16 cellular contexts compared by ENCODE assay signal in the genomic region with DNA sequence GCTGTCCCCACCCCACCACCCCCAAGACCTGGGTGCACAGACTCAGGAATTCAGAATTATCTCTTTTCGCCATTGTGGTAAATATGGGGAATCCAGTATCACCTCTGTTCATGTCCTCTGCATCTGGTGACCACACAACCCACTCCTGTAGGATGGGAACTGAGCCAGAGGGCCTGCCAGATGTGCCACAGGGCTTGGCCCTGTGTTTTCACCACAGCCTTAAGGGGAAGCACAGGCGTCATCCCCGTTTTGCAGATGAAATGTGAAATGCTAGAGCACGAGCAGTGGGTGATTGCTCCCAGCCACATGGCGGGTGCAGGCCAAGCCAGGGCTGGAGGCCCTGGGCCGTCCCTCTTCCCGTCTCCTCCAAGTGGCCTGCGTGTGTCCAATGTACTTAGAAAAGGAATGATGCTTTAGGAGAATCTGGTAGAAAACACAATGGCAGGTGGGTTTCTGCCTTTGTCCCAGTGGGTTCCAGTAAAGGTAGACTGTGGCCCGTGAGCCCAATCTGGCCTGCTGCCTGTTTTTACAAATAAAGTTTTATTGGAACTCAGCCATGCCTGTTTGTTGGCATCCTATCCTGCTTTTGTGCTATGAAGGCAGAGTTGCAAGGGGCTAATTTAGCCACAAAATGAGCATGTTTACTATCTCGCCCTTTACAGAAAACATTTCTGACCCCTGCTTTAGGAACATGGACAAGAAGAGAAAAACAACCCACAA.
A peak's percentile ranks its signal among the peaks of the same experiment; 100 is the strongest.
DNase-seq lines count a peak whose midpoint lies in the region; ATAC-seq, FAIRE-seq and TF ChIP-seq lines count a peak whose summit lies in the region.
"Had no signal": no experiment of that assay in that cellular context is flagged by ENCODE, and none has a peak within 500 bp of the region (broad histone marks: within the 10 kb centered on the region; RNA-seq: fewer than 3 reads in every experiment).

No MANE protein-coding gene starts in this region.

- H3K4me3 ChIP-seq in HepG2 (replicated peaks in 1 of 3; ENCODE audit: insufficient read depth in 1 of 3, low read depth in 2 of 3, low read length in 3 of 3) (no peak overlapping the region), adrenal gland (no peak overlapping the region)

- H3K4me1 Mint-ChIP-seq in chondrocyte (ENCODE audit: low read depth), result peaks cover 5% of the 10 kb centered on the region
- H3K4me1 Mint-ChIP-seq in mesothelial cell of epicardium, result no peaks in the 10 kb centered on the region
- H3K4me1 Mint-ChIP-seq: CD4-positive, alpha-beta memory T cell had no signal

- H3K27ac ChIP-seq in HepG2 (ENCODE audit: extremely low read length, insufficient read depth, low read length) (no peak overlapping the region), adrenal gland (no peak overlapping the region)
- H3K27ac ChIP-seq: C4-2B had no signal

- H3K27ac Mint-ChIP-seq in chondrocyte (ENCODE audit: unreplicated experiment), result no peak overlapping the region
- no peak overlapping the region for H3K27ac Mint-ChIP-seq in mesothelial cell of epicardium
- H3K27ac Mint-ChIP-seq: CD4-positive, alpha-beta memory T cell had no signal

- no peak for TF ChIP-seq RAD21 in HepG2 (CRISPR knock-in tag; IDR thresholded peaks at IDR 0.05)

- WGBS in HepG2 (ENCODE audit: low lambda C conversion rate), result 32% methylated on average over 10 of the region's 10 CpGs
- 85 to 88% (median 86%) methylated on average over 9 to 10 of the region's 10 CpGs for WGBS in adrenal gland, 4 donors

- in situ Hi-C loops in HepG2 (cut with HindIII; ENCODE audit: extremely low pct_ligation_motif_present, low pct_unique_long_range_greater_than_20kb), result no loop called here

- TF ChIP-seq POLR2A in HepG2 (IDR thresholded peaks at IDR 0.05; ENCODE audit: insufficient read depth in 1 of 2, low read depth in 2 of 2, low read length in 2 of 2) (no peak), adrenal gland (IDR thresholded peaks at IDR 0.05) (no peak)

- H3K9ac ChIP-seq in HepG2 (ENCODE audit: insufficient read depth, low read depth, low read length), result no peak overlapping the region

- FAIRE-seq in HTR-8/SVneo (lab: Jason Lieb, UNC) (peak; percentile 38), HepG2 (lab: Jason Lieb, UNC) (no peak)
- FAIRE-seq: A204.1, G401.6, GM19239, H54 had no signal

- H3K27me3 ChIP-seq in HepG2 (ENCODE audit: control insufficient read depth in 1 of 2, insufficient read depth in 2 of 2, low read length in 2 of 2) (peaks cover 7 to 51% of the 10 kb centered on the region in 2 experiments; a peak in 4 of 5 replicates), adrenal gland (no peaks in the 10 kb centered on the region)
- H3K27me3 ChIP-seq: BE2C had no signal

- CTCF ChIA-PET in HepG2 (lab: Yijun Ruan, JAX; ENCODE audit: low intra/inter-chr PET ratio, low total read pairs), result no interaction called here

- ATAC-seq in HepG2 (no peak), GM21717 (IDR thresholded peaks at IDR 0.05; ENCODE audit: unreplicated experiment) (no peak)
- ATAC-seq: HCT116 had no signal

- TF ChIP-seq CTCF in chondrocyte (IDR thresholded peaks at IDR 0.05) (no peak), HepG2 (CRISPR knock-in tag; IDR thresholded peaks at IDR 0.05) (no peak), mesothelial cell of epicardium (IDR thresholded peaks at IDR 0.05; ENCODE audit: unreplicated experiment) (no peak), adrenal gland (IDR thresholded peaks at IDR 0.05) (no peak)

- H3K36me3 ChIP-seq in HepG2 (replicated peaks in 1 of 2; ENCODE audit: control insufficient read depth in 1 of 2, insufficient read depth in 2 of 2, low read length in 2 of 2) (no peaks in the 10 kb centered on the region), adrenal gland (replicated peaks in 1 of 2) (no peaks in the 10 kb centered on the region)
- H3K36me3 ChIP-seq: BE2C had no signal

- intact Hi-C loops in HepG2 (cut with micrococcal nuclease; ENCODE audit: unreplicated experiment) (no loop called here), adrenal gland (cut with DNase I) (no loop called here)

- H3K9me3 Mint-ChIP-seq in chondrocyte (ENCODE audit: low read depth), result no peaks in the 10 kb centered on the region
- no peaks in the 10 kb centered on the region for H3K9me3 Mint-ChIP-seq in mesothelial cell of epicardium

- H2AFZ ChIP-seq in HepG2 (ENCODE audit: low read length), result no peak overlapping the region

- H3K9me3 ChIP-seq in HepG2 (ENCODE audit: low read length) (no peaks in the 10 kb centered on the region), adrenal gland (replicated peaks in 1 of 3) (no peaks in the 10 kb centered on the region)
- H3K9me3 ChIP-seq: BE2C had no signal

- H3K4me2 ChIP-seq in HepG2 (ENCODE audit: low read depth, low read length), result no peak overlapping the region

- no peaks in the 10 kb centered on the region for H3K79me2 ChIP-seq in HepG2 (ENCODE audit: insufficient read depth, low read length)

- H3K36me3 Mint-ChIP-seq in chondrocyte (ENCODE audit: low read depth) (no peaks in the 10 kb centered on the region), mesothelial cell of epicardium (no peaks in the 10 kb centered on the region)
- H3K36me3 Mint-ChIP-seq: CD4-positive, alpha-beta memory T cell had no signal

- TF ChIP-seq EP300 in HepG2 (IDR thresholded peaks at IDR 0.05; ENCODE audit: low read depth in 2 of 2, low read length in 2 of 2) (no peak), HepG2 (CRISPR knock-in tag; IDR thresholded peaks at IDR 0.05; ENCODE audit: borderline replicate concordance) (no peak)

- H3K4me3 Mint-ChIP-seq in chondrocyte (ENCODE audit: unreplicated experiment), result no peak overlapping the region
- H3K4me3 Mint-ChIP-seq in mesothelial cell of epicardium, result no peak overlapping the region
- H3K4me3 Mint-ChIP-seq: CD4-positive, alpha-beta memory T cell had no signal

- DNase-seq in HTR-8/SVneo (ENCODE audit: insufficient read length, low spot score) (no peak), chondrocyte (ENCODE audit: low spot score) (peak; percentile 43), HepG2 (ENCODE audit: low spot score) (no peak), mesothelial cell of epicardium (ENCODE audit: low spot score in 2 of 2, unreplicated experiment in 2 of 2) (no peak), adrenal gland (no peak)
- no peak for DNase-seq in activated CD8-positive, alpha-beta memory T cell treated with anti-CD3 and anti-CD28 coated beads for 24 hours
- DNase-seq: BE2C; CD4-positive, alpha-beta memory T cell; DMS79 had no signal

- H3K27me3 Mint-ChIP-seq in chondrocyte (ENCODE audit: low read depth) (peaks cover 7% of the 10 kb centered on the region), mesothelial cell of epicardium (ENCODE audit: low read depth) (peaks cover 29% of the 10 kb centered on the region)
- H3K27me3 Mint-ChIP-seq: CD4-positive, alpha-beta memory T cell had no signal

- BruUV-seq in HepG2 (replicated peaks; lab: Mats Ljungman, UMichigan), result no TSS peak

- no peaks in the 10 kb centered on the region for H3K4me1 ChIP-seq in HepG2 (ENCODE audit: insufficient read depth, low read length)
- H3K4me1 ChIP-seq in adrenal gland (replicated peaks in 1 of 2), result no peaks in the 10 kb centered on the region
- H3K4me1 ChIP-seq: BE2C had no signal

- POLR2A ChIA-PET in HepG2 (lab: Yijun Ruan, JAX), result no interaction called here

- no peaks in the 10 kb centered on the region for H4K20me1 ChIP-seq in HepG2 (ENCODE audit: insufficient read depth, low read length)

TF ChIP-seq in HepG2, 621 proteins besides CTCF, POLR2A, EP300 and RAD21 (continues in another document):
- no peak for TF ChIP-seq NFKBIZ (CRISPR knock-in tag; IDR thresholded peaks at IDR 0.05)
- TF ChIP-seq, protein P1, sequence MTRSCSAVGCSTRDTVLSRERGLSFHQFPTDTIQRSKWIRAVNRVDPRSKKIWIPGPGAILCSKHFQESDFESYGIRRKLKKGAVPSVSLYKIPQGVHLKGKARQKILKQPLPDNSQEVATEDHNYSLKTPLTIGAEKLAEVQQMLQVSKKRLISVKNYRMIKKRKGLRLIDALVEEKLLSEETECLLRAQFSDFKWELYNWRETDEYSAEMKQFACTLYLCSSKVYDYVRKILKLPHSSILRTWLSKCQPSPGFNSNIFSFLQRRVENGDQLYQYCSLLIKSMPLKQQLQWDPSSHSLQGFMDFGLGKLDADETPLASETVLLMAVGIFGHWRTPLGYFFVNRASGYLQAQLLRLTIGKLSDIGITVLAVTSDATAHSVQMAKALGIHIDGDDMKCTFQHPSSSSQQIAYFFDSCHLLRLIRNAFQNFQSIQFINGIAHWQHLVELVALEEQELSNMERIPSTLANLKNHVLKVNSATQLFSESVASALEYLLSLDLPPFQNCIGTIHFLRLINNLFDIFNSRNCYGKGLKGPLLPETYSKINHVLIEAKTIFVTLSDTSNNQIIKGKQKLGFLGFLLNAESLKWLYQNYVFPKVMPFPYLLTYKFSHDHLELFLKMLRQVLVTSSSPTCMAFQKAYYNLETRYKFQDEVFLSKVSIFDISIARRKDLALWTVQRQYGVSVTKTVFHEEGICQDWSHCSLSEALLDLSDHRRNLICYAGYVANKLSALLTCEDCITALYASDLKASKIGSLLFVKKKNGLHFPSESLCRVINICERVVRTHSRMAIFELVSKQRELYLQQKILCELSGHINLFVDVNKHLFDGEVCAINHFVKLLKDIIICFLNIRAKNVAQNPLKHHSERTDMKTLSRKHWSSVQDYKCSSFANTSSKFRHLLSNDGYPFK (CRISPR knock-in tag; IDR thresholded peaks at IDR 0.05; ENCODE audit: borderline replicate concordance), result no peak
